20 cellular contexts compared by ENCODE assay signal in the genomic region with DNA sequence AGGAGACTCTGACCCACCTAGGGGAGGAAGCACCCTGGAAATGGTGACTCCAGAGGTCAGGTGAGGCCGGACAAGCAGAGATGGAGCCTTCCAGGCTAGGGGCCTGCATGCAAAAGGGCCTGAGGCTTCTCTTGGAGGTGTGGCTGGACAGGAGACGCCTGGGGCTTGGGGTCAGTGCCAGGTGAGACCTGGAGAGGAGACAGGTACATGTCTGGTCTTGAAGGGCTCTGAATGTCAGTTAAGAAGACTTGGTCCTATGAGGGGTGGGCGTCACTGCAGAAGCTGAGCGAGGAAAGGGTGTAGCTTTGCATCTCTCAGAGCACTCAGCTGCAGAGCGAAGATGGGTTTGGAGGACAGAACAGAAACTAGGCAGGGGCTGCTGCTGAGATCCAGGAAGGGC.
"Had no signal": no experiment of that assay in that cellular context is flagged by ENCODE, and none has a peak within 500 bp of the region (broad histone marks: within the 10 kb centered on the region; RNA-seq: fewer than 3 reads in every experiment).

No MANE protein-coding gene starts in this region.

- DNase-seq: activated CD8-positive, alpha-beta memory T cell treated with anti-CD3 and anti-CD28 coated beads for 24 hours; activated CD8-positive, alpha-beta memory T cell treated with anti-CD3 and anti-CD28 coated beads, Interleukin-2, amount 50 U/mL, for 4 hours; activated naive CD4-positive, alpha-beta T cell treated with Interleukin-2 at 50 U/mL for 16 hours; activated naive CD8-positive, alpha-beta T cell treated with anti-CD3 and anti-CD28 coated beads for 36 hours; activated T-cell treated with anti-CD3 and anti-CD28 coated beads, Interleukin-2, amount 50 U/mL, for 4 hours; dermis blood vessel endothelial cell; effector CD8-positive, alpha-beta T cell; foreskin keratinocyte; small intestine; stimulated activated CD8-positive, alpha-beta memory T cell treated with anti-CD3 and anti-CD28 coated beads, Interleukin-4, amount 100 ng/mL, for 48 hours; stimulated activated naive CD4-positive, alpha-beta T cell; upper lobe of right lung had no signal

- H3K27me3 Mint-ChIP-seq: activated naive CD8-positive, alpha-beta T cell treated with anti-CD3 and anti-CD28 coated beads for 36 hours; natural killer cell treated with Interleukin-12 subunit alpha and Interleukin-12 subunit beta and Interleukin-15 and Interleukin-18, amount 100 ng/mL, for 72 hours had no signal

- H3K36me3 ChIP-seq: lower lobe of right lung, thoracic aorta, upper lobe of right lung had no signal

- H3K4me3 ChIP-seq: lower lobe of right lung, thoracic aorta, upper lobe of right lung had no signal

- H3K27me3 ChIP-seq: foreskin keratinocyte, upper lobe of right lung had no signal

- H3K27ac ChIP-seq: foreskin keratinocyte, lower lobe of right lung, thoracic aorta, upper lobe of right lung had no signal

- H3K4me1 ChIP-seq: foreskin keratinocyte, lower lobe of right lung, upper lobe of right lung had no signal

- H3K27ac Mint-ChIP-seq: activated naive CD8-positive, alpha-beta T cell treated with anti-CD3 and anti-CD28 coated beads for 36 hours; T-helper 2 cell treated with Interferon-gamma antibody and Interleukin-4, amounts not matched to agents 5 μg/mL and 100 μg/mL, for 36 hours had no signal

- H3K9me3 ChIP-seq: lower lobe of right lung, thoracic aorta, upper lobe of right lung had no signal

- FAIRE-seq: keratinocyte, small intestine had no signal

- ATAC-seq: activated T-cell treated with anti-CD3 and anti-CD28 coated beads, Interleukin-2, amount 50 U/mL, for 4 hours; foreskin keratinocyte; left lobe of liver; lower lobe of right lung; natural killer cell treated with Interleukin-12 subunit alpha and Interleukin-12 subunit beta and Interleukin-15 and Interleukin-18, amount 100 ng/mL, for 72 hours; sciatic nerve; SK-N-SH treated with all-trans-retinoic acid at 6 μM for 48 hours; upper lobe of right lung had no signal

- H3K4me3 Mint-ChIP-seq: activated naive CD8-positive, alpha-beta T cell treated with anti-CD3 and anti-CD28 coated beads for 36 hours; activated T-cell treated with anti-CD3 and anti-CD28 coated beads, Interleukin-2, amount 50 U/mL, for 4 hours; natural killer cell treated with Interleukin-12 subunit alpha and Interleukin-12 subunit beta and Interleukin-15 and Interleukin-18, amount 100 ng/mL, for 72 hours; T-helper 2 cell treated with Interferon-gamma antibody and Interleukin-4, amounts not matched to agents 5 μg/mL and 100 μg/mL, for 36 hours had no signal

- H3K9me3 Mint-ChIP-seq: activated naive CD8-positive, alpha-beta T cell treated with anti-CD3 and anti-CD28 coated beads for 36 hours; activated T-cell treated with anti-CD3 and anti-CD28 coated beads, Interleukin-2, amount 50 U/mL, for 4 hours; natural killer cell treated with Interleukin-12 subunit alpha and Interleukin-12 subunit beta and Interleukin-15 and Interleukin-18, amount 100 ng/mL, for 72 hours; T-helper 2 cell treated with Interferon-gamma antibody and Interleukin-4, amounts not matched to agents 5 μg/mL and 100 μg/mL, for 36 hours had no signal
